Comparison of ENCODE assay signal across 12 cellular contexts in genomic region chr13:52348983-52349780, GRCh38. TPM values are rescaled to one million over a fixed set of nuclear protein-coding genes. Genes with fewer than 3 reads are reported as not detected.
DNase-seq lines count a peak whose midpoint lies in the region; ATAC-seq and TF ChIP-seq lines count a peak whose summit lies in the region.
"Had no signal": no experiment of that assay in that cellular context is flagged by ENCODE, and none has a peak within 500 bp of the region (broad histone marks: within the 10 kb centered on the region; RNA-seq: fewer than 3 reads in every experiment).

No MANE protein-coding gene starts in this region.

- peak in 1 of 2 donors; percentile 23 for DNase-seq in activated naive CD4-positive, alpha-beta T cell treated with anti-CD3 and anti-CD28 coated beads, Interleukin-2, amount 50 U/mL, for 72 hours (ENCODE audit: low spot score in 2 of 2)
- no peak for DNase-seq in activated naive CD4-positive, alpha-beta T cell treated with anti-CD3 and anti-CD28 coated beads, Interleukin-2, amount 50 U/mL, for 16 hours
- DNase-seq in NB4 (ENCODE audit: low read depth) (peak; percentile 37), fibroblast of peridontal ligament (ENCODE audit: extremely low read depth) (peak; percentile 54), pons (ENCODE audit: low spot score) (no peak)
- peak in 1 of 2 donors; percentile 14 for DNase-seq in stimulated activated naive CD8-positive, alpha-beta T cell treated with anti-CD3 and anti-CD28 coated beads, Interleukin-15, amount 100 ng/mL, for 72 hours
- no peak for DNase-seq in stimulated activated naive CD4-positive, alpha-beta T cell treated with Interleukin-2 at 50 U/mL for 16 hours (lab: John Stamatoyannopoulos, UW)
- DNase-seq: SJCRH30, thyroid gland had no signal

- H3K36me3 Mint-ChIP-seq in activated naive CD4-positive, alpha-beta T cell treated with anti-CD3 and anti-CD28 coated beads, Interleukin-2, amount 50 U/mL, for 72 hours = no peaks in the 10 kb centered on the region

- H3K27me3 Mint-ChIP-seq in stimulated activated naive CD8-positive, alpha-beta T cell treated with anti-CD3 and anti-CD28 coated beads, Interleukin-15, amount 100 ng/mL, for 72 hours = peaks cover 6% of the 10 kb centered on the region

- no peaks in the 10 kb centered on the region for H3K9me3 Mint-ChIP-seq in activated naive CD4-positive, alpha-beta T cell treated with anti-CD3 and anti-CD28 coated beads, Interleukin-2, amount 50 U/mL, for 72 hours
- H3K9me3 Mint-ChIP-seq in stimulated activated naive CD8-positive, alpha-beta T cell treated with anti-CD3 and anti-CD28 coated beads, Interleukin-15, amount 100 ng/mL, for 72 hours = no peaks in the 10 kb centered on the region
- H3K9me3 Mint-ChIP-seq: activated T-helper 1 cell treated with anti-CD3 and anti-CD28 coated beads, Interleukin-12 subunit alpha, Interleukin-12 subunit beta, Interleukin-2, Interleukin-4 antibody, amounts not matched to agents 30 ng/mL and 10 ng/mL and 1 ng/mL, durations not matched to agents 14 hours and 24 hours and 36 hours had no signal

- no peaks in the 10 kb centered on the region for H3K4me1 Mint-ChIP-seq in stimulated activated naive CD8-positive, alpha-beta T cell treated with anti-CD3 and anti-CD28 coated beads, Interleukin-15, amount 100 ng/mL, for 72 hours

- ATAC-seq in activated naive CD4-positive, alpha-beta T cell treated with anti-CD3 and anti-CD28 coated beads, Interleukin-2, amount 50 U/mL, for 72 hours = peak; percentile 62 to 100
- peak; percentile 89 for ATAC-seq in stimulated activated naive CD8-positive, alpha-beta T cell treated with anti-CD3 and anti-CD28 coated beads, Interleukin-15, amount 100 ng/mL, for 72 hours
- no peak for ATAC-seq in GM19452 (IDR thresholded peaks at IDR 0.05; ENCODE audit: unreplicated experiment)

- no peak overlapping the region for H3K4me3 ChIP-seq in NB4 (ENCODE audit: low read depth, low read length)
- H3K4me3 ChIP-seq: prostate gland, SJCRH30, thyroid gland had no signal

- no peak for TF ChIP-seq POLR2A in NB4 (IDR thresholded peaks at IDR 0.05; ENCODE audit: extremely low read depth, insufficient read length)

- no peak for TF ChIP-seq CTCF in NB4 (IDR thresholded peaks at IDR 0.05; ENCODE audit: low read depth, low read length)

- no peak overlapping the region for H3K4me3 Mint-ChIP-seq in stimulated activated naive CD8-positive, alpha-beta T cell treated with anti-CD3 and anti-CD28 coated beads, Interleukin-15, amount 100 ng/mL, for 72 hours
- H3K4me3 Mint-ChIP-seq: activated T-helper 1 cell treated with anti-CD3 and anti-CD28 coated beads, Interleukin-12 subunit alpha, Interleukin-12 subunit beta, Interleukin-2, Interleukin-4 antibody, amounts not matched to agents 30 ng/mL and 10 ng/mL and 1 ng/mL, durations not matched to agents 14 hours and 24 hours and 36 hours had no signal

- no peak overlapping the region for H3K27ac Mint-ChIP-seq in activated naive CD4-positive, alpha-beta T cell treated with anti-CD3 and anti-CD28 coated beads, Interleukin-2, amount 50 U/mL, for 72 hours
- no peak overlapping the region for H3K27ac Mint-ChIP-seq in stimulated activated naive CD8-positive, alpha-beta T cell treated with anti-CD3 and anti-CD28 coated beads, Interleukin-15, amount 100 ng/mL, for 72 hours
- H3K27ac Mint-ChIP-seq: activated T-helper 1 cell treated with anti-CD3 and anti-CD28 coated beads, Interleukin-12 subunit alpha, Interleukin-12 subunit beta, Interleukin-2, Interleukin-4 antibody, amounts not matched to agents 30 ng/mL and 10 ng/mL and 1 ng/mL, durations not matched to agents 14 hours and 24 hours and 36 hours had no signal

RNA-seq across cellular contexts. Expression of gene THSD1, which starts 56.8 kb away (rescaled TPM):
- total RNA-seq in activated naive CD4-positive, alpha-beta T cell treated with anti-CD3 and anti-CD28 coated beads, Interleukin-2, amount 50 U/mL, for 72 hours = under 1 TPM; 0.09 to 0.19 TPM

Comparison
In these comparisons a context has a peak if more than half of its experiments do, and no peak if none do; other contexts are left out.
1. DNase-seq: peak in NB4 (single experiment) and fibroblast of peridontal ligament (single experiment); none in activated naive CD4-positive, alpha-beta T cell treated with anti-CD3 and anti-CD28 coated beads, Interleukin-2, amount 50 U/mL, for 16 hours (single experiment), stimulated activated naive CD4-positive, alpha-beta T cell treated with Interleukin-2 at 50 U/mL for 16 hours (single experiment) and pons (single experiment).